Comparison of ENCODE assay signal across 20 cellular contexts in genomic region chr22:33426451-33426850, GRCh38.
DNase-seq lines count a peak whose midpoint lies in the region; FAIRE-seq and TF ChIP-seq lines count a peak whose summit lies in the region.
"Had no signal": no experiment of that assay in that cellular context is flagged by ENCODE, and none has a peak within 500 bp of the region (broad histone marks: within the 10 kb centered on the region; RNA-seq: fewer than 3 reads in every experiment).

No MANE protein-coding gene starts in this region.

- FAIRE-seq in GM12892 (lab: Jason Lieb, UNC), result no peak
- FAIRE-seq: A549, G401.6, GM12891, GM18507 had no signal

- no peak for TF ChIP-seq POLR2A in GM12892 (IDR thresholded peaks at IDR 0.05; ENCODE audit: low read depth, low read length)

- DNase-seq in DMS 273 (lab: John Stamatoyannopoulos, UW; ENCODE audit: unreplicated experiment) (peak; percentile 2), DMS 273 treated with DMSO at 0.1 percent for 48 hours (lab: John Stamatoyannopoulos, UW) (no peak), M059J (ENCODE audit: low read depth) (peak; percentile 32), astrocyte of the hippocampus (ENCODE audit: low read depth, low spot score) (peak; percentile 76), choroid plexus epithelial cell (ENCODE audit: low read depth) (peak; percentile 22), GM12892 (ENCODE audit: insufficient read length) (no peak), activated gamma-delta T cell (lab: John Stamatoyannopoulos, UW) (no peak), T-helper 1 cell (no peak)
- DNase-seq: AML-193; Caco-2; CD4-positive, alpha-beta T cell; DMS53; DND-41; EL; GM23248; HCEC 1CT had no signal

- H3K4me3 ChIP-seq in choroid plexus epithelial cell (ENCODE audit: low read depth, low read length), result no peak overlapping the region
- H3K4me3 ChIP-seq: A549, GM23248 had no signal

- no peak for TF ChIP-seq CTCF in choroid plexus epithelial cell (conservative IDR thresholded peaks at IDR 0.05; ENCODE audit: low read depth, low read length)

Comparison
In these comparisons a context has a peak if more than half of its experiments do, and no peak if none do; other contexts are left out.
1. DNase-seq: peak in DMS 273 (single experiment), M059J (single experiment), astrocyte of the hippocampus (single experiment) and choroid plexus epithelial cell (single experiment); none in DMS 273 treated with DMSO at 0.1 percent for 48 hours (single experiment), GM12892 (single experiment), activated gamma-delta T cell (single experiment) and T-helper 1 cell (0 of 5).